ENCODE assay signal across 1 cellular context in genomic region chr7:99408347-99409191, GRCh38.
TF ChIP-seq lines count a peak whose summit lies in the region.

TSS of gene BUD31 (plus strand) at chr7:99408969. CDS start at chr7:99411093, 2,124 bp downstream.
TSS of gene PDAP1 (minus strand) at chr7:99408597. CDS start at chr7:99408548, 49 bp downstream.

TF ChIP-seq in HepG2, 621 proteins besides CTCF, POLR2A, EP300 and RAD21 (continued from another document and continues in another):
- TF ChIP-seq PAXIP1 (CRISPR knock-in tag; conservative IDR thresholded peaks at IDR 0.05) (peak; percentile 62), SMAD1 (CRISPR knock-in tag; IDR thresholded peaks at IDR 0.05; ENCODE audit: borderline replicate concordance, low read depth) (no peak), E2F1 (CRISPR knock-in tag; IDR thresholded peaks at IDR 0.05) (0 out of 2 replicates have a peak, but pooled peaks have one; percentile 8), ZFP62 (CRISPR knock-in tag; IDR thresholded peaks at IDR 0.05) (no peak; the same call in 1 of the 2 replicates), MYPOP (CRISPR knock-in tag; IDR thresholded peaks at IDR 0.05) (no peak; the same call in 1 of the 2 replicates), ZNF710 (CRISPR knock-in tag; IDR thresholded peaks at IDR 0.05; ENCODE audit: borderline replicate concordance) (peak; percentile 40; the same call in 1 of the 2 replicates), SMARCE1 (IDR thresholded peaks at IDR 0.05; ENCODE audit: borderline replicate concordance) (no peak), IRF2 (CRISPR knock-in tag; IDR thresholded peaks at IDR 0.05) (peak; percentile 91), ERF (CRISPR knock-in tag; IDR thresholded peaks at IDR 0.05) (peak; percentile 92), KLF12 (CRISPR knock-in tag; IDR thresholded peaks at IDR 0.05; ENCODE audit: borderline replicate concordance) (no peak; the same call in 1 of the 2 replicates), EED (CRISPR knock-in tag; IDR thresholded peaks at IDR 0.05) (no peak), MNT (IDR thresholded peaks at IDR 0.05) (peak; percentile 58), AHDC1 (CRISPR knock-in tag; IDR thresholded peaks at IDR 0.05; ENCODE audit: borderline replicate concordance) (no peak), HMGA1 (CRISPR knock-in tag; conservative IDR thresholded peaks at IDR 0.05) (no peak), MTERF4 (CRISPR knock-in tag; IDR thresholded peaks at IDR 0.05) (no peak), CENPX (CRISPR knock-in tag; IDR thresholded peaks at IDR 0.05) (no peak), ZBTB8A (CRISPR knock-in tag; IDR thresholded peaks at IDR 0.05; ENCODE audit: borderline replicate concordance, low read depth) (no peak), FIP1L1 (IDR thresholded peaks at IDR 0.05; ENCODE audit: borderline replicate concordance, insufficient read depth, low read depth, low read length) (no peak), ZNF800 (CRISPR knock-in tag; IDR thresholded peaks at IDR 0.05) (0 out of 2 replicates have a peak, but pooled peaks have one; percentile 0), ATAD3A (CRISPR knock-in tag; IDR thresholded peaks at IDR 0.05) (no peak), ELK4 (CRISPR knock-in tag; IDR thresholded peaks at IDR 0.05; ENCODE audit: borderline replicate concordance) (no peak), BCLAF1 (IDR thresholded peaks at IDR 0.05) (no peak), ZNF549 (CRISPR knock-in tag; IDR thresholded peaks at IDR 0.05) (0 out of 2 replicates have a peak, but pooled peaks have one; percentile 64), HNF4G (IDR thresholded peaks at IDR 0.05; ENCODE audit: borderline replicate concordance, low read depth, low read length) (peak; percentile 25; the same call in 1 of the 2 replicates), HNF4G (CRISPR knock-in tag; IDR thresholded peaks at IDR 0.05; ENCODE audit: borderline replicate concordance, low read depth) (no peak), ZNF629 (CRISPR knock-in tag; conservative IDR thresholded peaks at IDR 0.05) (no peak), ZNF441 (CRISPR knock-in tag; IDR thresholded peaks at IDR 0.05; ENCODE audit: borderline replicate concordance) (no peak; the same call in 1 of the 2 replicates)
